8 cellular contexts compared by ENCODE assay signal in the genomic region with DNA sequence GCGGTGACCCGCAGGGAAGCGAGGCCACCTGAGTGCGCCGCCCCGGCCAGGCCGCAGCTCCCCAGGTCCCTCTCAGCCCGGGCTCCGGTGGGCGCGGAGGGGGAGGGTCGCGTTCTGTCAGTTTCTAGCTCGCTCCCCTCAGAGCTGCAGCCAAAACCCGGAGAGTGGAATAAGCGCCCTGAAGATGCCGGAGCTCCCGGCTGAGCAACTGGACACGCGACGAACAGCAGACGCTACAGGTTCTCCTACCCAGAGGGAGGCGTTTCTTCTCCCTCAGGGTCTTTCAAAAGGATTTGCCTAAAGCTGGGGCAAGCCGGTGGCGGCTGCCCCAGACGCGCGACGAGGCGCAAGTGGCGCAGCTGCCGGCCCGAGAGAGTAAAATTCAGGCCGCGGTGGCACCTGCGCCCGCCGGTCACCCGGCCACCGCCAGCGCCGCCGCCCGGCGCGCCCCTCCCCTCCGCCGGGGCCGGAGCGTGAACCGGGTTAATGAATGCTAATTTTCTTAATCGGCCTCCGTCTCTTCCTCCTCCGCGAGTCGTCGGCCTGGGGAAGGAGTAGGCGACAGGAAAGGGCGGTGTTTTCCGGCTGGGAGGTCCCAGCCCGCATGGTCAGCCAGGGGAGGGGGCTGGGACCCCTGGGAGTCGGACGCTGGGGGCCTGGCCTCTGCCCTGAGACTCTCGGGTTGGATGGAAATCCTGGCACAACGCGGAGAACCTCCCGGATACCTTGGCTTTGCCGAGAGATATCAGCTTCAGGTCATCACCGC. TPM values are rescaled to one million over a fixed set of nuclear protein-coding genes. Genes with fewer than 3 reads are reported as not detected.
DNase-seq lines count a peak whose midpoint lies in the region; ATAC-seq, FAIRE-seq and TF ChIP-seq lines count a peak whose summit lies in the region.

No MANE protein-coding gene starts in this region.

- H3K27me3 ChIP-seq in muscle layer of colon (ENCODE audit: control insufficient read depth in 1 of 2, insufficient read depth in 2 of 2, low read length in 2 of 2): no peaks in the 10 kb centered on the region

- TF ChIP-seq POLR2A in erythroblast (IDR thresholded peaks at IDR 0.05; ENCODE audit: low read length): no peak

- FAIRE-seq in HTR-8/SVneo (lab: Jason Lieb, UNC): peak; percentile 38

- H3K9me2 ChIP-seq in OCI-LY7 (ENCODE audit: insufficient read depth, low read length): no peaks in the 10 kb centered on the region

- in situ Hi-C loops in Caki2 (cut with HindIII; ENCODE audit: low pct_unique_long_range_greater_than_20kb, low sequenced_read_pairs): no loop called here

- peak overlapping the region; percentile 66 for H2AFZ ChIP-seq in OCI-LY7 (ENCODE audit: low read length)

- H3K36me3 ChIP-seq in OCI-LY7 (ENCODE audit: insufficient read depth, low read length) (no peaks in the 10 kb centered on the region), muscle layer of colon (ENCODE audit: insufficient read depth, low read length) (peaks cover under 1% of the 10 kb centered on the region)

- DNase-seq in Caki2 (ENCODE audit: low read depth): peak; percentile 95
- peak; percentile 87 for DNase-seq in HTR-8/SVneo (ENCODE audit: insufficient read length, low spot score)
- peak; percentile 88 for DNase-seq in OCI-LY7 (ENCODE audit: low spot score)
- DNase-seq in activated T-cell treated with anti-CD3 and anti-CD28 coated beads, Interleukin-2, amount 50 U/mL, for 1 hour: peak; percentile 74
- peak; percentile 58 for DNase-seq in erythroblast (lab: John Stamatoyannopoulos, UW)
- peak; percentile 32 to 44 for DNase-seq in stimulated activated CD8-positive, alpha-beta memory T cell treated with anti-CD3 and anti-CD28 coated beads, Interleukin-7, amount 100 ng/mL, for 48 hours (ENCODE audit: extremely low read depth in 1 of 2, low read depth in 1 of 2)

- H4K20me1 ChIP-seq in OCI-LY7 (ENCODE audit: insufficient read depth, low read length): 0 out of 2 replicates have a peak, but pooled peaks cover 7% of the 10 kb centered on the region

- peaks cover 44% of the 10 kb centered on the region for H3K4me1 ChIP-seq in OCI-LY7 (ENCODE audit: insufficient read depth, low read length, poor library complexity, severe bottlenecking)
- H3K4me1 ChIP-seq in muscle layer of colon (ENCODE audit: insufficient read depth, low read length): peaks cover 23% of the 10 kb centered on the region

- peak; percentile 36 for ATAC-seq in GM21367 (IDR thresholded peaks at IDR 0.05; ENCODE audit: unreplicated experiment)

- H3K4me3 ChIP-seq in OCI-LY7 (ENCODE audit: low read depth, low read length, poor library complexity, severe bottlenecking): peak overlapping the region; percentile 94
- peak overlapping the region; percentile 70 to 86 for H3K4me3 ChIP-seq in muscle layer of colon (ENCODE audit: low read depth in 1 of 2, low read length in 2 of 2)

- no peak for TF ChIP-seq CTCF in OCI-LY7 (conservative IDR thresholded peaks at IDR 0.05; ENCODE audit: low read length)

- H3K9ac ChIP-seq in muscle layer of colon (ENCODE audit: low read length): peak overlapping the region; percentile 78

- intact Hi-C loops in OCI-LY7 (cut with micrococcal nuclease; ENCODE audit: unreplicated experiment): loop anchor here (1.0 to 5.0 kb wide), 4 partner anchors 18 to 705 kb away; partner anchors contain the start of gene STRN

- POLR2A ChIA-PET in OCI-LY7 (lab: Charles Lee): interaction anchor here (0.6 to 3.2 kb wide), 7 partner anchors 12 to 336 kb away, joined by 3 to 12 read pairs (median 4); no protein-coding TSS in a partner anchor

- no TSS peak for BruUV-seq in OCI-LY7 (replicated peaks; lab: Mats Ljungman, UMichigan)

- H3K79me2 ChIP-seq in OCI-LY7 (ENCODE audit: insufficient read depth, low read depth, low read length): peaks cover 21% of the 10 kb centered on the region; the same call in 1 of the 2 replicates

- CTCF ChIA-PET in OCI-LY7 (lab: Charles Lee; ENCODE audit: unreplicated experiment): no interaction called here

- H3K9me3 ChIP-seq in OCI-LY7 (ENCODE audit: low read length) (no peaks in the 10 kb centered on the region), muscle layer of colon (ENCODE audit: low read length) (no peaks in the 10 kb centered on the region)

- peak overlapping the region; percentile 98 for H3K4me2 ChIP-seq in OCI-LY7 (ENCODE audit: low read length)

- H3K27ac ChIP-seq in OCI-LY7 (ENCODE audit: low read depth, low read length, poor library complexity, severe bottlenecking) (peak overlapping the region; percentile 59), muscle layer of colon (ENCODE audit: low read depth, low read length) (peak overlapping the region; percentile 99)

RNA-seq across cellular contexts. Expression of gene CDC42EP3, which starts 0.8 kb away (rescaled TPM):
- total RNA-seq in Caki2 (2014; rRNA removed; shearing (Covaris generic); ENCODE audit: low replicate concordance): 25.5 and 41.0 TPM in 2 replicates
- 5.7 and 7.2 TPM in 2 replicates for total RNA-seq in OCI-LY7 (2014; rRNA removed; shearing (Covaris generic))
- total RNA-seq in OCI-LY7 (2022): 20.8 and 22.9 TPM in 2 replicates

Comparison
In these comparisons a context has a peak if more than half of its experiments do, and no peak if none do; other contexts are left out.
1. Peak in every context shown above with its lines: DNase-seq, ATAC-seq, H3K4me3 ChIP-seq and H3K27ac ChIP-seq.
2. DNase-seq: peak in every context shown above with its lines; median percentile 95 in Caki2; 88 in OCI-LY7; 87 in HTR-8/SVneo; 74 in activated T-cell treated with anti-CD3 and anti-CD28 coated beads, Interleukin-2, amount 50 U/mL, for 1 hour; 58 in erythroblast; 38 in stimulated activated CD8-positive, alpha-beta memory T cell treated with anti-CD3 and anti-CD28 coated beads, Interleukin-7, amount 100 ng/mL, for 48 hours.